19 cellular contexts compared by ENCODE assay signal in the genomic region with DNA sequence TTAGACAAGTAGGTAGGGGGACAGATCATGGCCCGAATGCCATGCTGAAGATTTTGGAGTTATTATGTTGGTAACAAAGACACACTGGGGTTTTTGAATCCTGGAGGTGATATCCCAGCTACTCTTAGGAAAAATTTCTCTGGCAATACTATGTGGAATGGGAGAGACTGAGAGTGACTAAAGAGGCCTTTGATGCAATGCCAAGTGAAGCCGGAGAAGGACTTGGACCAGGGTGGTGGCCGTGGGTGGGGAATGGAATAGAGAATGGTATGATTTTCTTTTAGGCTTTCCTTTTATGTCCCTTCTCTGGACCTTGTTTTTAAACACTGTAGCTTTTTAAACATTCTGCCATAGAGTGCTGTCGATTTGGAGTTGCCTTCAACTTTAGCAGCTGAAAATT.
"Had no signal": no experiment of that assay in that cellular context is flagged by ENCODE, and none has a peak within 500 bp of the region (broad histone marks: within the 10 kb centered on the region; RNA-seq: fewer than 3 reads in every experiment).

No MANE protein-coding gene starts in this region.

- H2AFZ ChIP-seq: hepatocyte had no signal

- H3K79me2 ChIP-seq: hepatocyte had no signal

- H3K27ac Mint-ChIP-seq: activated CD4-positive, alpha-beta T cell treated with anti-CD3 and anti-CD28 coated beads, Interleukin-2, amount 10 ng/mL, durations not matched to agents 24 days and 14 days; activated naive CD4-positive, alpha-beta T cell treated with anti-CD3 and anti-CD28 coated beads, Interleukin-2, amount 50 U/mL, for 72 hours; activated T-cell treated with anti-CD3 and anti-CD28 coated beads, Interleukin-2, amount 50 U/mL, for 72 hours; dendritic cell treated with granulocyte-macrophage colony-stimulating factor and Interleukin-4, amounts not matched to agents 40 ng/mL and 50 ng/mL, for 4 days; naive thymus-derived CD8-positive, alpha-beta T cell; stimulated activated naive B cell treated with anti-CD40 and anti-IgM and Interleukin-4, amounts not matched to agents 10 μg/mL and 1 μg/mL and 100 μg/mL, for 72 hours; WTC11 had no signal

- H3K36me3 ChIP-seq: breast epithelium, transverse colon had no signal

- FAIRE-seq: keratinocyte had no signal

- H3K4me3 Mint-ChIP-seq: activated CD4-positive, alpha-beta T cell treated with anti-CD3 and anti-CD28 coated beads, Interleukin-2, amount 10 ng/mL, durations not matched to agents 24 days and 14 days; activated T-cell treated with anti-CD3 and anti-CD28 coated beads, Interleukin-2, amount 50 U/mL, for 72 hours; dendritic cell treated with granulocyte-macrophage colony-stimulating factor and Interleukin-4, amounts not matched to agents 40 ng/mL and 50 ng/mL, for 4 days; naive thymus-derived CD8-positive, alpha-beta T cell; stimulated activated naive B cell treated with anti-CD40 and anti-IgM and Interleukin-4, amounts not matched to agents 10 μg/mL and 1 μg/mL and 100 μg/mL, for 72 hours; WTC11 had no signal

- H3K27ac ChIP-seq: hepatocyte, transverse colon had no signal

- H3K4me3 ChIP-seq: breast epithelium, hepatocyte, transverse colon had no signal

- H3K9me3 Mint-ChIP-seq: activated CD4-positive, alpha-beta T cell treated with anti-CD3 and anti-CD28 coated beads, Interleukin-2, amount 10 ng/mL, durations not matched to agents 24 days and 14 days; activated naive CD4-positive, alpha-beta T cell treated with anti-CD3 and anti-CD28 coated beads, Interleukin-2, amount 50 U/mL, for 72 hours; activated T-cell treated with anti-CD3 and anti-CD28 coated beads, Interleukin-2, amount 50 U/mL, for 72 hours; dendritic cell treated with granulocyte-macrophage colony-stimulating factor and Interleukin-4, amounts not matched to agents 40 ng/mL and 50 ng/mL, for 4 days; naive thymus-derived CD8-positive, alpha-beta T cell; stimulated activated naive B cell treated with anti-CD40 and anti-IgM and Interleukin-4, amounts not matched to agents 10 μg/mL and 1 μg/mL and 100 μg/mL, for 72 hours; WTC11 had no signal

- H3K4me1 ChIP-seq: breast epithelium, transverse colon had no signal

- H3K4me2 ChIP-seq: hepatocyte had no signal

- H3K27me3 ChIP-seq: breast epithelium, hepatocyte, transverse colon had no signal

- H3K27me3 Mint-ChIP-seq: activated CD4-positive, alpha-beta T cell treated with anti-CD3 and anti-CD28 coated beads, Interleukin-2, amount 10 ng/mL, durations not matched to agents 24 days and 14 days; dendritic cell treated with granulocyte-macrophage colony-stimulating factor and Interleukin-4, amounts not matched to agents 40 ng/mL and 50 ng/mL, for 4 days; stimulated activated naive B cell treated with anti-CD40 and anti-IgM and Interleukin-4, amounts not matched to agents 10 μg/mL and 1 μg/mL and 100 μg/mL, for 72 hours had no signal

- H3K36me3 Mint-ChIP-seq: activated naive CD4-positive, alpha-beta T cell treated with anti-CD3 and anti-CD28 coated beads, Interleukin-2, amount 50 U/mL, for 72 hours; naive thymus-derived CD8-positive, alpha-beta T cell; stimulated activated naive B cell treated with anti-CD40 and anti-IgM and Interleukin-4, amounts not matched to agents 10 μg/mL and 1 μg/mL and 100 μg/mL, for 72 hours; WTC11 had no signal

- H3K9me3 ChIP-seq: breast epithelium, transverse colon had no signal

- DNase-seq: activated CD4-positive, alpha-beta T cell treated with anti-CD3 and anti-CD28 coated beads, Interleukin-2, amount 10 ng/mL, durations not matched to agents 24 days and 14 days; activated CD8-positive, alpha-beta memory T cell treated with anti-CD3 and anti-CD28 coated beads, Interleukin-2, amount 50 U/mL, for 48 hours; activated gamma-delta T cell; activated T-cell treated with anti-CD3 and anti-CD28 coated beads, Interleukin-2, amount 50 U/mL, for 72 hours; amniotic stem cell; cerebellar nuclear complex; effector memory CD4-positive, alpha-beta T cell; naive thymus-derived CD8-positive, alpha-beta T cell; retina; stimulated activated CD4-positive, alpha-beta T cell treated with anti-CD3 and anti-CD28 coated beads, Interleukin-2, amount 100 ng/mL, for 48 hours; stimulated activated naive B cell treated with anti-CD40 and anti-IgM and Interleukin-4, amounts not matched to agents 10 μg/mL and 1 μg/mL and 100 μg/mL, for 72 hours; T-helper 2 cell; transverse colon had no signal

- H3K4me1 Mint-ChIP-seq: activated CD4-positive, alpha-beta T cell treated with anti-CD3 and anti-CD28 coated beads, Interleukin-2, amount 10 ng/mL, durations not matched to agents 24 days and 14 days; naive thymus-derived CD8-positive, alpha-beta T cell; stimulated activated naive B cell treated with anti-CD40 and anti-IgM and Interleukin-4, amounts not matched to agents 10 μg/mL and 1 μg/mL and 100 μg/mL, for 72 hours had no signal
